1 cellular context compared by ENCODE assay signal in the genomic region with DNA sequence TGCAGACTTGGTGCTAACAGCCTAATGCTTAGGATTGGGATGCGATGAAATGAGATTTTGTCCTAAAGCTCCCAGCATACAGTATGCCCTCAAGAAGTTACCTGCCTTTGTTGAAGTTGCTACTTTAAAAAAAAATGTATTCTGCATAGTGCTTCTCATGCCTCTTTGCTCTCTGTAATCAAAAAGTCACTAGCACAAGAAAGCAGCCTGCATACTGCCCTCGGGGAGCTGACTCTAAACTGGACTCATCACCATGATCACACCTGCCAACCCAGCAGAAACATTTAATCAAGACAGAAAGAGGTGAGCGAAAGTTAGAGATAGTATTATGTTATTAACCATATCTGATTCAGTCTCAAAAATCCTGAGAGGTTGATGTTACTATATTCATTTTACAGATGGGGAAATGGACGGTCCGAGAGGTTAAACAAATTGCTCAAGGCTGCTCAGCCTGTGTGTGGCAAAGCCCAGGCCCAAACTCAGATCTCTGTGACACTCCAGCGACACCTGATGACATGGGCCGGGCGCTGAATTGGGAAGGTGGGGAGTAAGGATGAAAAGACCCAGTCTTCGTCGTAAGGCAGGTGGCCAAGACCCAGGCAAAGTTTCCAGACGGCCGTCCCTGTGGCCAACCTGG.
TF ChIP-seq lines count a peak whose summit lies in the region.

No MANE protein-coding gene starts in this region.

TF ChIP-seq in HCT116, 20 proteins besides CTCF, POLR2A, EP300 and RAD21 (continued from another document):
- TF ChIP-seq, protein P1, sequence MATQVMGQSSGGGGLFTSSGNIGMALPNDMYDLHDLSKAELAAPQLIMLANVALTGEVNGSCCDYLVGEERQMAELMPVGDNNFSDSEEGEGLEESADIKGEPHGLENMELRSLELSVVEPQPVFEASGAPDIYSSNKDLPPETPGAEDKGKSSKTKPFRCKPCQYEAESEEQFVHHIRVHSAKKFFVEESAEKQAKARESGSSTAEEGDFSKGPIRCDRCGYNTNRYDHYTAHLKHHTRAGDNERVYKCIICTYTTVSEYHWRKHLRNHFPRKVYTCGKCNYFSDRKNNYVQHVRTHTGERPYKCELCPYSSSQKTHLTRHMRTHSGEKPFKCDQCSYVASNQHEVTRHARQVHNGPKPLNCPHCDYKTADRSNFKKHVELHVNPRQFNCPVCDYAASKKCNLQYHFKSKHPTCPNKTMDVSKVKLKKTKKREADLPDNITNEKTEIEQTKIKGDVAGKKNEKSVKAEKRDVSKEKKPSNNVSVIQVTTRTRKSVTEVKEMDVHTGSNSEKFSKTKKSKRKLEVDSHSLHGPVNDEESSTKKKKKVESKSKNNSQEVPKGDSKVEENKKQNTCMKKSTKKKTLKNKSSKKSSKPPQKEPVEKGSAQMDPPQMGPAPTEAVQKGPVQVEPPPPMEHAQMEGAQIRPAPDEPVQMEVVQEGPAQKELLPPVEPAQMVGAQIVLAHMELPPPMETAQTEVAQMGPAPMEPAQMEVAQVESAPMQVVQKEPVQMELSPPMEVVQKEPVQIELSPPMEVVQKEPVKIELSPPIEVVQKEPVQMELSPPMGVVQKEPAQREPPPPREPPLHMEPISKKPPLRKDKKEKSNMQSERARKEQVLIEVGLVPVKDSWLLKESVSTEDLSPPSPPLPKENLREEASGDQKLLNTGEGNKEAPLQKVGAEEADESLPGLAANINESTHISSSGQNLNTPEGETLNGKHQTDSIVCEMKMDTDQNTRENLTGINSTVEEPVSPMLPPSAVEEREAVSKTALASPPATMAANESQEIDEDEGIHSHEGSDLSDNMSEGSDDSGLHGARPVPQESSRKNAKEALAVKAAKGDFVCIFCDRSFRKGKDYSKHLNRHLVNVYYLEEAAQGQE (IDR thresholded peaks at IDR 0.05; ENCODE audit: low read depth) = no peak
- TF ChIP-seq, protein P2, sequence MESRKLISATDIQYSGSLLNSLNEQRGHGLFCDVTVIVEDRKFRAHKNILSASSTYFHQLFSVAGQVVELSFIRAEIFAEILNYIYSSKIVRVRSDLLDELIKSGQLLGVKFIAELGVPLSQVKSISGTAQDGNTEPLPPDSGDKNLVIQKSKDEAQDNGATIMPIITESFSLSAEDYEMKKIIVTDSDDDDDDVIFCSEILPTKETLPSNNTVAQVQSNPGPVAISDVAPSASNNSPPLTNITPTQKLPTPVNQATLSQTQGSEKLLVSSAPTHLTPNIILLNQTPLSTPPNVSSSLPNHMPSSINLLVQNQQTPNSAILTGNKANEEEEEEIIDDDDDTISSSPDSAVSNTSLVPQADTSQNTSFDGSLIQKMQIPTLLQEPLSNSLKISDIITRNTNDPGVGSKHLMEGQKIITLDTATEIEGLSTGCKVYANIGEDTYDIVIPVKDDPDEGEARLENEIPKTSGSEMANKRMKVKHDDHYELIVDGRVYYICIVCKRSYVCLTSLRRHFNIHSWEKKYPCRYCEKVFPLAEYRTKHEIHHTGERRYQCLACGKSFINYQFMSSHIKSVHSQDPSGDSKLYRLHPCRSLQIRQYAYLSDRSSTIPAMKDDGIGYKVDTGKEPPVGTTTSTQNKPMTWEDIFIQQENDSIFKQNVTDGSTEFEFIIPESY (IDR thresholded peaks at IDR 0.05; ENCODE audit: extremely low read depth, insufficient replicate concordance, low read length) = no peak
- TF ChIP-seq YY1 (IDR thresholded peaks at IDR 0.05; ENCODE audit: extremely low read depth, insufficient replicate concordance, low read depth, low read length) (no peak), ZNF274 (IDR thresholded peaks at IDR 0.05; ENCODE audit: low read depth, low read length) (no peak), EZH2 (IDR thresholded peaks at IDR 0.05) (no peak), ZFX (IDR thresholded peaks at IDR 0.05) (no peak), SIN3A (IDR thresholded peaks at IDR 0.05; ENCODE audit: low read depth) (no peak), POLR2AphosphoS5 (IDR thresholded peaks at IDR 0.05; ENCODE audit: low read depth, low read length) (no peak), TCF7L2 (IDR thresholded peaks at IDR 0.05; ENCODE audit: borderline replicate concordance, extremely low read depth, insufficient read depth, insufficient read length) (no peak), CEBPB (IDR thresholded peaks at IDR 0.05; ENCODE audit: low read depth) (no peak), EZH2phosphoT487 (IDR thresholded peaks at IDR 0.05; ENCODE audit: borderline replicate concordance) (no peak)
- TF ChIP-seq, protein P3, sequence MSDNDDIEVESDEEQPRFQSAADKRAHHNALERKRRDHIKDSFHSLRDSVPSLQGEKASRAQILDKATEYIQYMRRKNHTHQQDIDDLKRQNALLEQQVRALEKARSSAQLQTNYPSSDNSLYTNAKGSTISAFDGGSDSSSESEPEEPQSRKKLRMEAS (IDR thresholded peaks at IDR 0.05) = no peak
- TF ChIP-seq, protein P4, sequence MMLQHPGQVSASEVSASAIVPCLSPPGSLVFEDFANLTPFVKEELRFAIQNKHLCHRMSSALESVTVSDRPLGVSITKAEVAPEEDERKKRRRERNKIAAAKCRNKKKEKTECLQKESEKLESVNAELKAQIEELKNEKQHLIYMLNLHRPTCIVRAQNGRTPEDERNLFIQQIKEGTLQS (IDR thresholded peaks at IDR 0.05) = no peak
TF ChIP-seq in HCT116: peak in this region for 0.
